19 cellular contexts compared by ENCODE assay signal in genomic region chr3:150975992-150976368, GRCh38. TPM values are rescaled to one million over a fixed set of nuclear protein-coding genes. Genes with fewer than 3 reads are reported as not detected.
DNase-seq lines count a peak whose midpoint lies in the region; ATAC-seq and TF ChIP-seq lines count a peak whose summit lies in the region.
"Had no signal": no experiment of that assay in that cellular context is flagged by ENCODE, and none has a peak within 500 bp of the region (broad histone marks: within the 10 kb centered on the region; RNA-seq: fewer than 3 reads in every experiment).

No MANE protein-coding gene starts in this region.

- no peak overlapping the region for H3K23ac ChIP-seq in mesendoderm (ENCODE audit: low read length)

- DNase-seq in activated CD4-positive, alpha-beta T cell treated with anti-CD3 and anti-CD28 coated beads for 48 hours = peak; percentile 28
- DNase-seq in activated CD4-positive, alpha-beta T cell treated with anti-CD3 and anti-CD28 coated beads, Interleukin-2, amount 10 ng/mL, durations not matched to agents 24 days and 14 days = no peak
- peak; percentile 31 for DNase-seq in GM23338 (ENCODE audit: low spot score)
- peak; percentile 27 for DNase-seq in activated naive CD8-positive, alpha-beta T cell treated with anti-CD3 and anti-CD28 coated beads for 36 hours
- no peak for DNase-seq in globus pallidus (ENCODE audit: low spot score)
- no peak for DNase-seq in mesendoderm
- DNase-seq: 8988T; BE2C; CD4-positive, alpha-beta T cell; DMS53; KBM-7; MV-4-11; NCI-H1930; NCI-H2171 treated with DMSO at 0.1 percent for 48 hours; NCI-H446 treated with DMSO at 0.1 percent for 48 hours; NCI-H774 had no signal

- H4K5ac ChIP-seq in mesendoderm (ENCODE audit: low read length) = no peak overlapping the region

- H3K4me1 ChIP-seq in GM23338 (ENCODE audit: insufficient read depth) (peaks cover 65% of the 10 kb centered on the region), mesendoderm (ENCODE audit: control insufficient read depth, low read depth, low read length) (no peaks in the 10 kb centered on the region)
- H3K4me1 ChIP-seq: BE2C had no signal

- no CpG with 5 or more reads among the region's 3 CpGs for WGBS in mesendoderm (ENCODE audit: extremely low coverage, insufficient coverage, low lambda C conversion rate)

- H3K9me3 ChIP-seq in neural cell (ENCODE audit: low read length) = no peaks in the 10 kb centered on the region
- H3K9me3 ChIP-seq: BE2C had no signal

- no peak overlapping the region for H3K18ac ChIP-seq in mesendoderm (ENCODE audit: low read length)

- H3F3A ChIP-seq in GM23338 (replicated peaks; ENCODE audit: low read depth) (no peaks in the 10 kb centered on the region), neural cell (ENCODE audit: insufficient read depth, low read length, poor library complexity, severe bottlenecking) (peaks cover 3% of the 10 kb centered on the region)

- H4K8ac ChIP-seq in mesendoderm (ENCODE audit: low read depth, low read length) = no peak overlapping the region

- no peak overlapping the region for H2BK5ac ChIP-seq in mesendoderm (ENCODE audit: low read length)

- H4K20me1 ChIP-seq in GM23338 (replicated peaks; ENCODE audit: insufficient read depth) (no peaks in the 10 kb centered on the region), neural cell (ENCODE audit: insufficient read depth) (no peaks in the 10 kb centered on the region)

- H3K4me3 ChIP-seq in GM23338 (peak overlapping the region; percentile 19; the same call in 1 of the 2 replicates), neural cell (ENCODE audit: low read length) (no peak overlapping the region), mesendoderm (ENCODE audit: low read length) (no peak overlapping the region)

- no peaks in the 10 kb centered on the region for H3K9me3 Mint-ChIP-seq in activated CD4-positive, alpha-beta T cell treated with anti-CD3 and anti-CD28 coated beads, Interleukin-2, amount 10 ng/mL, durations not matched to agents 24 days and 14 days
- H3K9me3 Mint-ChIP-seq in GM23338 = no peaks in the 10 kb centered on the region
- no peaks in the 10 kb centered on the region for H3K9me3 Mint-ChIP-seq in activated naive CD8-positive, alpha-beta T cell treated with anti-CD3 and anti-CD28 coated beads for 36 hours
- H3K9me3 Mint-ChIP-seq: CD4-positive, alpha-beta T cell had no signal

- H3K27me3 ChIP-seq in GM23338 (ENCODE audit: insufficient read depth) = no peaks in the 10 kb centered on the region
- no peaks in the 10 kb centered on the region for H3K27me3 ChIP-seq in neural cell (ENCODE audit: insufficient read depth, low read depth, low read length)
- H3K27me3 ChIP-seq in mesendoderm (ENCODE audit: insufficient read depth, low read length, poor library complexity) = no peaks in the 10 kb centered on the region

- peak overlapping the region; percentile 40 for H3K4me2 ChIP-seq in GM23338
- no peak overlapping the region for H3K4me2 ChIP-seq in neural cell (ENCODE audit: low read length)
- H3K4me2 ChIP-seq in mesendoderm (ENCODE audit: low read length) = no peak overlapping the region

- H2AK5ac ChIP-seq in mesendoderm (ENCODE audit: low read length) = no peak overlapping the region

- no peak overlapping the region for H3K27ac Mint-ChIP-seq in activated CD4-positive, alpha-beta T cell treated with anti-CD3 and anti-CD28 coated beads, Interleukin-2, amount 10 ng/mL, durations not matched to agents 24 days and 14 days
- H3K27ac Mint-ChIP-seq in GM23338 = peak overlapping the region; percentile 79
- H3K27ac Mint-ChIP-seq in activated naive CD8-positive, alpha-beta T cell treated with anti-CD3 and anti-CD28 coated beads for 36 hours = peak overlapping the region; percentile 84
- H3K27ac Mint-ChIP-seq: CD4-positive, alpha-beta T cell had no signal

- no peak overlapping the region for H2BK120ac ChIP-seq in mesendoderm (ENCODE audit: low read depth, low read length)

- no peak overlapping the region for H3K4me3 Mint-ChIP-seq in activated CD4-positive, alpha-beta T cell treated with anti-CD3 and anti-CD28 coated beads, Interleukin-2, amount 10 ng/mL, durations not matched to agents 24 days and 14 days
- peak overlapping the region; percentile 19; the same call in 1 of the 3 replicates for H3K4me3 Mint-ChIP-seq in GM23338
- H3K4me3 Mint-ChIP-seq in activated naive CD8-positive, alpha-beta T cell treated with anti-CD3 and anti-CD28 coated beads for 36 hours = no peak overlapping the region
- H3K4me3 Mint-ChIP-seq: CD4-positive, alpha-beta T cell had no signal

- no peak overlapping the region for H3K4ac ChIP-seq in mesendoderm (ENCODE audit: low read depth, low read length)

- no peaks in the 10 kb centered on the region for H3K79me2 ChIP-seq in GM23338 (replicated peaks; ENCODE audit: insufficient read depth)
- H3K79me2 ChIP-seq in neural cell (replicated peaks; ENCODE audit: insufficient read depth, low read length) = no peaks in the 10 kb centered on the region
- no peaks in the 10 kb centered on the region for H3K79me2 ChIP-seq in mesendoderm (ENCODE audit: control insufficient read depth, insufficient read depth, low read length)

- 0 out of 2 replicates have a peak overlapping the region, but pooled peaks have one; percentile 0 for H2AFZ ChIP-seq in GM23338
- H2AFZ ChIP-seq in neural cell (ENCODE audit: low read depth, low read length) = no peak overlapping the region

- no peaks in the 10 kb centered on the region for H3K36me3 Mint-ChIP-seq in activated CD4-positive, alpha-beta T cell treated with anti-CD3 and anti-CD28 coated beads, Interleukin-2, amount 10 ng/mL, durations not matched to agents 24 days and 14 days (ENCODE audit: low read depth)
- H3K36me3 Mint-ChIP-seq in GM23338 (ENCODE audit: low read depth) = no peaks in the 10 kb centered on the region
- H3K36me3 Mint-ChIP-seq in activated naive CD8-positive, alpha-beta T cell treated with anti-CD3 and anti-CD28 coated beads for 36 hours = no peaks in the 10 kb centered on the region

- no peak overlapping the region for H2BK15ac ChIP-seq in mesendoderm (replicated peaks; ENCODE audit: low read depth)

- no peak overlapping the region for H3K56ac ChIP-seq in mesendoderm (ENCODE audit: low read length)

- 0 out of 2 replicates have a peak, but pooled peaks cover 2% of the 10 kb centered on the region for H3K36me3 ChIP-seq in GM23338 (ENCODE audit: insufficient read depth)
- no peaks in the 10 kb centered on the region for H3K36me3 ChIP-seq in neural cell (ENCODE audit: insufficient read depth, low read length)
- H3K36me3 ChIP-seq in mesendoderm (ENCODE audit: control insufficient read depth, insufficient read depth, low read length) = no peaks in the 10 kb centered on the region
- H3K36me3 ChIP-seq: BE2C had no signal

- TF ChIP-seq EP300 in neural cell (conservative IDR thresholded peaks at IDR 0.05; ENCODE audit: poor library complexity, severe bottlenecking) = peak; percentile 100

- ATAC-seq in GM23338 = peak; percentile 70
- ATAC-seq in GM21447 (IDR thresholded peaks at IDR 0.05; ENCODE audit: unreplicated experiment) = no peak

- peak overlapping the region; percentile 61 for H3K9ac ChIP-seq in neural cell (ENCODE audit: low read length)
- H3K9ac ChIP-seq in mesendoderm (ENCODE audit: low read length) = no peak overlapping the region

- intact Hi-C loops in activated CD4-positive, alpha-beta T cell treated with anti-CD3 and anti-CD28 coated beads, Interleukin-2, amount 10 ng/mL, durations not matched to agents 24 days and 14 days (cut with micrococcal nuclease) = no loop called here

- H3K4me1 Mint-ChIP-seq in activated CD4-positive, alpha-beta T cell treated with anti-CD3 and anti-CD28 coated beads, Interleukin-2, amount 10 ng/mL, durations not matched to agents 24 days and 14 days = no peaks in the 10 kb centered on the region
- peaks cover 56% of the 10 kb centered on the region for H3K4me1 Mint-ChIP-seq in GM23338
- H3K4me1 Mint-ChIP-seq in activated naive CD8-positive, alpha-beta T cell treated with anti-CD3 and anti-CD28 coated beads for 36 hours = peaks cover 16% of the 10 kb centered on the region

- H3K27ac ChIP-seq in GM23338 (ENCODE audit: low read depth) (peak overlapping the region; percentile 67), neural cell (ENCODE audit: low read length) (peak overlapping the region; percentile 95), mesendoderm (ENCODE audit: low read depth, low read length) (no peak overlapping the region)
- H3K27ac ChIP-seq: RWPE1 had no signal

- no peaks in the 10 kb centered on the region for H3K79me1 ChIP-seq in mesendoderm (ENCODE audit: low read length)

- no peak for TF ChIP-seq RAD21 in neural cell (conservative IDR thresholded peaks at IDR 0.05)

- H3K9me2 ChIP-seq in GM23338 (ENCODE audit: insufficient read depth) (no peaks in the 10 kb centered on the region; the same call in 1 of the 2 replicates), neural cell (ENCODE audit: insufficient read depth, low read length) (no peaks in the 10 kb centered on the region)

- H3K27me3 Mint-ChIP-seq in activated CD4-positive, alpha-beta T cell treated with anti-CD3 and anti-CD28 coated beads, Interleukin-2, amount 10 ng/mL, durations not matched to agents 24 days and 14 days = peaks cover 13% of the 10 kb centered on the region
- peaks cover 2% of the 10 kb centered on the region for H3K27me3 Mint-ChIP-seq in GM23338 (ENCODE audit: insufficient read depth, low read depth, poor library complexity)
- H3K27me3 Mint-ChIP-seq in activated naive CD8-positive, alpha-beta T cell treated with anti-CD3 and anti-CD28 coated beads for 36 hours = peaks cover 11% of the 10 kb centered on the region

- no peak for TF ChIP-seq CTCF in GM23338 (conservative IDR thresholded peaks at IDR 0.05; ENCODE audit: low read depth in 2 of 2)
- peak; percentile 12 for TF ChIP-seq CTCF in neural cell (IDR thresholded peaks at IDR 0.05; ENCODE audit: poor library complexity, severe bottlenecking)

TF ChIP-seq in GM23338, 12 proteins besides CTCF, POLR2A, EP300 and RAD21 (continues in another document):
- no peak for TF ChIP-seq ZNF114 (CRISPR knock-in tag; IDR thresholded peaks at IDR 0.05)

RNA-seq across cellular contexts. Expression of gene CLRN1, which starts 3.5 kb away (rescaled TPM):
- total RNA-seq in activated CD4-positive, alpha-beta T cell treated with anti-CD3 and anti-CD28 coated beads, Interleukin-2, amount 10 ng/mL, durations not matched to agents 24 days and 14 days = not detected in 2 replicates
- 0.69 and 0.93 TPM in 2 replicates for total RNA-seq in GM23338 (2014; rRNA removed; shearing (Covaris generic))
- polyA plus RNA-seq in GM23338 (2016; fragmentation: Nextera tagmentation; extraction: Ambion mirVana) (0.45 and 0.47 TPM in 2 replicates), neural cell (0.18 and 0.27 TPM in 2 replicates)
- not detected for total RNA-seq in activated naive CD8-positive, alpha-beta T cell treated with anti-CD3 and anti-CD28 coated beads for 36 hours
- not detected in 2 replicates for polyA minus RNA-seq in neural cell
- polyA plus RNA-seq in mesendoderm (2013, experiment 1 of 2) = not detected
- polyA plus RNA-seq in mesendoderm (2013, experiment 2 of 2) = not detected
- total RNA-seq: CD4-positive, alpha-beta T cell had no signal

Comparison
In these comparisons a context has a peak if more than half of its experiments do, and no peak if none do; other contexts are left out.
1. DNase-seq: peak in activated CD4-positive, alpha-beta T cell treated with anti-CD3 and anti-CD28 coated beads for 48 hours (single experiment), GM23338 (single experiment) and activated naive CD8-positive, alpha-beta T cell treated with anti-CD3 and anti-CD28 coated beads for 36 hours (single experiment); none in activated CD4-positive, alpha-beta T cell treated with anti-CD3 and anti-CD28 coated beads, Interleukin-2, amount 10 ng/mL, durations not matched to agents 24 days and 14 days (single experiment), globus pallidus (single experiment) and mesendoderm (single experiment).